Comparison of ENCODE assay signal across 8 cellular contexts in the genomic region with DNA sequence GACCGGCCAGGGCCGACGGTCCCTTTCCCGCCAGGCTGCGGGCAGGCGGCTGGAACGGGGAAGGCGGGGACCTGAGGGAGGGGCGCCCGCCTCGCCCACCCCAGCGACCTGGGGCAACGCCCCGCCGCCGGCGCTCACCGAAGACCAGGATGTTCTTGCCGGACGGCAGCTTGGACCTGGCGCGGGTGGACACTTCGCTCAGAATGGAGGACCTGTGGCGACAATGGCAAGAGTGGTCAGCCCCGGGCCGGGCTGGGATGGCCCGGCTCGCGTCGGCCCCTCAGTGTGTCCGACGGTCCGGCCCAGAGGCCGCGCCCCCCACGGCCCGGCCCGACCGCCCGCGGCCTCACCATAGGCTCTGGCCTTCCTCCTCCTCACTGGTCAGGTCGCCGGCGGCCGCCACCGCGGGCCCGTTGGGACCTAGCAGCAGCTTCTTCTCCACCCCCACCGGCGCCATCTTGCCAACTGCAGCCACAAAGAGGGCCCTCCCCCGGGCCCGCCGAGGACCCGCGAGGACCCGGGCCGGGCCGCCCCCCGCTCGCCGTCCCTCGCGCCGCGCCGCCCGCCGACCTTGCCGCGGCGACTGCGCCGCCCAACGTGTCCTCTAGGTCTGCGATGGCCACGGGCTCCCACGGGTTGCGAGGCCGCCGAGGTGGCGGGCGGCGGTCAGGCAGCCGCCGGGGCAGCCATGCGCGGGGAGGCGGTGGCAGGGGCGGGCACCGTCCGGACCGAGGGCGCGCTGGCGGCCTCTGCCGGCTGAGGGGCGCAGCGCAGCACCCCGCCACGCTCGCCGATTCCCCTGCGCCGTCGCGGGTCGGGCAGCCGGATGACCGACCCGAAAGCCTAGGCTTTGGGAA. TPM values are rescaled to one million over a fixed set of nuclear protein-coding genes. Genes with fewer than 3 reads are reported as not detected.
DNase-seq lines count a peak whose midpoint lies in the region; ATAC-seq and TF ChIP-seq lines count a peak whose summit lies in the region.

DYNC1LI2 (minus strand) TSS at position 475 of the 857 bp plus-strand sequence; CDS start at position 457, 18 bp downstream.

- peak; percentile 85 for TF ChIP-seq CTCF in chondrocyte (IDR thresholded peaks at IDR 0.05)
- TF ChIP-seq CTCF in kidney epithelial cell (IDR thresholded peaks at IDR 0.05; ENCODE audit: insufficient read depth, low read length, poor library complexity, severe bottlenecking), result peak; percentile 31

- H3K4me3 Mint-ChIP-seq in chondrocyte (ENCODE audit: unreplicated experiment), result peak within 1 kb of the TSS; percentile 97

- H3K27ac ChIP-seq in ACC112 (ENCODE audit: low read depth, low read length), result peak within 1 kb of the TSS; percentile 89

- ATAC-seq in GM18517 (IDR thresholded peaks at IDR 0.05; ENCODE audit: unreplicated experiment), result peak; percentile 81
- peak; percentile 71 for ATAC-seq in HG03025 (IDR thresholded peaks at IDR 0.05; ENCODE audit: low FRiP score, unreplicated experiment)

- peaks cover 16% of the 10 kb centered on the region for H3K4me1 ChIP-seq in ACC112 (ENCODE audit: control insufficient read depth, insufficient read depth, low read length, unreplicated experiment)

- H3K36me3 ChIP-seq in ACC112 (ENCODE audit: insufficient read depth, low read length) (0 out of 2 replicates have a peak, but pooled peaks cover 2% of the 10 kb centered on the region), kidney epithelial cell (ENCODE audit: control insufficient read depth, insufficient read depth, low read length) (no peaks in the 10 kb centered on the region)

- no peaks in the 10 kb centered on the region for H3K27me3 Mint-ChIP-seq in chondrocyte (ENCODE audit: low read depth)

- peaks cover 39% of the 10 kb centered on the region for H3K4me1 Mint-ChIP-seq in chondrocyte (ENCODE audit: low read depth)

- peaks cover 44% of the 10 kb centered on the region for H3K79me2 ChIP-seq in ACC112 (ENCODE audit: control insufficient read depth, insufficient read depth, low read length, unreplicated experiment)

- H3K36me3 Mint-ChIP-seq in chondrocyte (ENCODE audit: low read depth), result peaks cover 10% of the 10 kb centered on the region

- H3K27me3 ChIP-seq in ACC112 (ENCODE audit: insufficient read depth, low read length), result no peaks in the 10 kb centered on the region
- no peaks in the 10 kb centered on the region for H3K27me3 ChIP-seq in kidney epithelial cell (ENCODE audit: control insufficient read depth, insufficient read depth, low read length)

- H3K4me3 ChIP-seq in ACC112 (ENCODE audit: low read depth, low read length) (peak within 1 kb of the TSS; percentile 99), kidney epithelial cell (ENCODE audit: low read depth, low read length) (peak within 1 kb of the TSS; percentile 99)

- H2AFZ ChIP-seq in ACC112 (ENCODE audit: low read length, unreplicated experiment), result peak within 1 kb of the TSS; percentile 83

- no peaks in the 10 kb centered on the region for H3K9me3 Mint-ChIP-seq in chondrocyte (ENCODE audit: low read depth)

- DNase-seq in NCI-H2196 treated with DMSO at 0.1 percent for 48 hours (lab: John Stamatoyannopoulos, UW; ENCODE audit: unreplicated experiment), result peak; percentile 9
- peak; percentile 63 to 65 for DNase-seq in activated CD4-positive, alpha-beta T cell treated with anti-CD3 and anti-CD28 coated beads for 24 hours (ENCODE audit: low read depth in 2 of 2)
- peak; percentile 94 for DNase-seq in chondrocyte (ENCODE audit: low spot score)
- no peak for DNase-seq in kidney epithelial cell (ENCODE audit: low read depth)
- DNase-seq in stimulated activated CD4-positive, alpha-beta T cell treated with anti-CD3 and anti-CD28 coated beads, Interleukin-15, amount 100 ng/mL, for 48 hours (ENCODE audit: low read depth in 2 of 2), result peak; percentile 67 to 74

- H3K27ac Mint-ChIP-seq in chondrocyte (ENCODE audit: unreplicated experiment), result peak within 1 kb of the TSS; percentile 88

RNA-seq across cellular contexts. Expression of gene DYNC1LI2, which starts in this region (rescaled TPM):
- total RNA-seq in chondrocyte (144 to 153 TPM (median 147 TPM) in 3 replicates), kidney epithelial cell (109 and 126 TPM in 2 replicates)
